In the genomic region with DNA sequence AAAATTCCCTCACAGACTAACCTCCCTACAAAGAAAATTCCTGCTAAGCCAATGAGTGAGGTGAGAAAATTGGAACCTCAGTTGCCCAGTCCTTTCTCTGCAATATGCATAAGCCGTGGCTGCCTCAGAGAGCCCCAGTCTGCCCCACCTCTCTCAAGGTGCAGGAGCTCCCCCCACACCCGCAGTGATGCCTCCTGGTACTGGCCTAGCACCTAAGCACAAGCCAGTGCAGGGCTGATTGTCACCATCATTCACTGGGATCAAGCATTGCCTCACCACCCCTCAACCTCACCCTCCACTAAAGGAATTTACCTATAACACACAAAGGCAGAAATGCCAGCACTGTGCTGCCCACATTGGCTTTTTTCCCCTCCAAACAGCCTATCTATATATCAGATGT, we compare ENCODE assay signal across 1 cellular context.
TF ChIP-seq lines count a peak whose summit lies in the region.

No MANE protein-coding gene starts in this region.

TF ChIP-seq in endothelial cell of umbilical vein, 7 proteins besides CTCF, POLR2A, EP300 and RAD21:
- no peak for TF ChIP-seq MAX (IDR thresholded peaks at IDR 0.05; ENCODE audit: insufficient read depth, insufficient read length)
- TF ChIP-seq POLR2AphosphoS5 (IDR thresholded peaks at IDR 0.05; ENCODE audit: insufficient read depth, low read depth, low read length) = no peak
- TF ChIP-seq EZH2 (IDR thresholded peaks at IDR 0.05; ENCODE audit: borderline replicate concordance, low read depth, low read length, severe bottlenecking) = no peak
- TF ChIP-seq GATA2 (IDR thresholded peaks at IDR 0.05; ENCODE audit: insufficient read depth, insufficient read length, low read depth, low read length) = no peak
- no peak for TF ChIP-seq MYC (IDR thresholded peaks at IDR 0.05; ENCODE audit: low read depth, low read length)
- no peak for TF ChIP-seq FOS (IDR thresholded peaks at IDR 0.05; ENCODE audit: borderline replicate concordance, insufficient read depth, low read length)
- TF ChIP-seq JUN (IDR thresholded peaks at IDR 0.05; ENCODE audit: borderline replicate concordance, insufficient read depth, insufficient read length, low read depth) = no peak
